Comparison of ENCODE assay signal across 8 cellular contexts in the genomic region with DNA sequence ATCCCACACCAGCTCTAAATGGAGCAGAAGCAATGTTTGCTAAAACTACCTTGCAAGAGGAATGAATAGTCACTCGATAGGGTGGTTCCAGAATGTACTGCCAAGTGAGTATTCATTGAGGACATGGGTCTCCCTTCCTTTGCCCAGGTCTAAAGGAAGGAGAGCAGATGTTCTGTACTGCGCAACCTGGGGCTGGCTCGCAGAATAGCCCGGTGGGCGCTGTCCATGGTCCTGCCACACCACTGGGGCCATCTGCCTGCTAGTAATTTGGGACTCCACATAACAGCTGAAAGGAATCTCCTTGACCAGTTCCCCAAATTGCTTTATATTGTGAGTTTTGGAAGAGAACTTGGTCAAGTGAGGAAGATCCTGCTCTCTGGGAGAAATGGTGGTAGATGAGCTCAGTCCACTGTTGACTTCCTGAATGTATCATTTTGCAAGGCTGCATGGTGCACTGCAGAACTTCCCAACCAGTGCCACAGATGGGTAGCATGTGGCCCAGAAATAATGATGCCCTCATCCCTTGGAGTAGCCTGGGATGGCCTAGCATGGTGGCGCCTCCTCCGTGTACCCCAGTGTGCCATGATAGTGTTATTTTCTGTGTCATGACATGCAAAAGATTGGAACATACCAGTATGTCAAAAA. TPM values are rescaled to one million over a fixed set of nuclear protein-coding genes. Genes with fewer than 3 reads are reported as not detected.
A peak's percentile ranks its signal among the peaks of the same experiment; 100 is the strongest.
DNase-seq lines count a peak whose midpoint lies in the region; ATAC-seq and TF ChIP-seq lines count a peak whose summit lies in the region.

No MANE protein-coding gene starts in this region.

- no peaks in the 10 kb centered on the region for H3K27me3 ChIP-seq in Karpas-422 (ENCODE audit: low read length)

- H3K4me1 ChIP-seq in Karpas-422 (ENCODE audit: low read length), result peaks cover 39% of the 10 kb centered on the region

- no peaks in the 10 kb centered on the region for H3K9me2 ChIP-seq in Karpas-422 (replicated peaks; ENCODE audit: insufficient read depth, low read length)

- no peaks in the 10 kb centered on the region for H3K9me3 ChIP-seq in Karpas-422 (ENCODE audit: low read length)

- no peaks in the 10 kb centered on the region for H4K20me1 ChIP-seq in Karpas-422 (ENCODE audit: insufficient read depth, low read depth, low read length)

- H3K79me2 ChIP-seq in Karpas-422 (ENCODE audit: low read length), result no peaks in the 10 kb centered on the region

- ATAC-seq in sciatic nerve (peak; percentile 70), GM19351 (IDR thresholded peaks at IDR 0.05; ENCODE audit: unreplicated experiment) (no peak)

- TF ChIP-seq CTCF in AG10803 (conservative IDR thresholded peaks at IDR 0.05; ENCODE audit: low read length) (no peak), fibroblast of the aortic adventitia (IDR thresholded peaks at IDR 0.05; ENCODE audit: insufficient read depth, low read length) (peak; percentile 11)

- DNase-seq in AG10803 (ENCODE audit: low read depth) (peak; percentile 55), Karpas-422 (peak; percentile 72), fibroblast of the aortic adventitia (ENCODE audit: low read depth) (peak; percentile 70), sciatic nerve (ENCODE audit: low spot score) (peak; percentile 79), DMS153 treated with DMSO at 0.1 percent for 48 hours (lab: John Stamatoyannopoulos, UW; ENCODE audit: unreplicated experiment) (no peak), NCI-H526 treated with DMSO at 0.1 percent for 48 hours (lab: John Stamatoyannopoulos, UW) (no peak)
- peak; percentile 70 for DNase-seq in activated CD8-positive, alpha-beta memory T cell treated with anti-CD3 and anti-CD28 coated beads for 24 hours

- no peak overlapping the region for H2AFZ ChIP-seq in Karpas-422 (ENCODE audit: low read length)

- no peak overlapping the region for H3K4me2 ChIP-seq in Karpas-422 (ENCODE audit: low read depth, low read length, poor library complexity, severe bottlenecking)

- intact Hi-C loops in sciatic nerve (cut with DNase I), result no loop called here

- H3K36me3 ChIP-seq in Karpas-422 (ENCODE audit: insufficient read depth, low read length), result no peaks in the 10 kb centered on the region

- no peak overlapping the region for H3K27ac ChIP-seq in Karpas-422 (ENCODE audit: low read length)

- H3K9ac ChIP-seq in Karpas-422 (ENCODE audit: low read length), result no peak overlapping the region

- no peak overlapping the region for H3K4me3 ChIP-seq in AG10803 (ENCODE audit: low read length)
- H3K4me3 ChIP-seq in Karpas-422 (ENCODE audit: low read length), result no peak overlapping the region
- no peak overlapping the region for H3K4me3 ChIP-seq in fibroblast of the aortic adventitia (ENCODE audit: low read depth, low read length)

RNA-seq across cellular contexts. Expression of gene SLC6A17, which starts 5.7 kb away (rescaled TPM):
- not detected in 2 replicates for total RNA-seq in Karpas-422 (2014; rRNA removed; shearing (Covaris generic); ENCODE audit: low replicate concordance)
- total RNA-seq in fibroblast of the aortic adventitia (ENCODE audit: low replicate concordance), result 0.16 and 0.90 TPM in 2 replicates
- not detected for total RNA-seq in sciatic nerve

RNA-seq across cellular contexts. Expression of gene UBL4B, which starts 43.8 kb away (rescaled TPM):
- total RNA-seq in Karpas-422 (2014; rRNA removed; shearing (Covaris generic); ENCODE audit: low replicate concordance), result 0.19 and 0.47 TPM in 2 replicates
- not detected in 2 replicates for total RNA-seq in fibroblast of the aortic adventitia (ENCODE audit: low replicate concordance)
- not detected for total RNA-seq in sciatic nerve

RNA-seq across cellular contexts. Expression of gene KCNC4, which starts 54.1 kb away (rescaled TPM):
- 1.5 and 1.6 TPM in 2 replicates for total RNA-seq in Karpas-422 (2014; rRNA removed; shearing (Covaris generic); ENCODE audit: low replicate concordance)
- total RNA-seq in fibroblast of the aortic adventitia (ENCODE audit: low replicate concordance) (4.7 and 6.8 TPM in 2 replicates), sciatic nerve (15.6 TPM)

Comparison
In these comparisons a context has a peak if more than half of its experiments do, and no peak if none do; other contexts are left out.
1. DNase-seq: peak in AG10803 (single experiment), Karpas-422 (single experiment), activated CD8-positive, alpha-beta memory T cell treated with anti-CD3 and anti-CD28 coated beads for 24 hours (single experiment), fibroblast of the aortic adventitia (single experiment) and sciatic nerve (single experiment); none in DMS153 treated with DMSO at 0.1 percent for 48 hours (single experiment) and NCI-H526 treated with DMSO at 0.1 percent for 48 hours (single experiment).